In the genomic region with DNA sequence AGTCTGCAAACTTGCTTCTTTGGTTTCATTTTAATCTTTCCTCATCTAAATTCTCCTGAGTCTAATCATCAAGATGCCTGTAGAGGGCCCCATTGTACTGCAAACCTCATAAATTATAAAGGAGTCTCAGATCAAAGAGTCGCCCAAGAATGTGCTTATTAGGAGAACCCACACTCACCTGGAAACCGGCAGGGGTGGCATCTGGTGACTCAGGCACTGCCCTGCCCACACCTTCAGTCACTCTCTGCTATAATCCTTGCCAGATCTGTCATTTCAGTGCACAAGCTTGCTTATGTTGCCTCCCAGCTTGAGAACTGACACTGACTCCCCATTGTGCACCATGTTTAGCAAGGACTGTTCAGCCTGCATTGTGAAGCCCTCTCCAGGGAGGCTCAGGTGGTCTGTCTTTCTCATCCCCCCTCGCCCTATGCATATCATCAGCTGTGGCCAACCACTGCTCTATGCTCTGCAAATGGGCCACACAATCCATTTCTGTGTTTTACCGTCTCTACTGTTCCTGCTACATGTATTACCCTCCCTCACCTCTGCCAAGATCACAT, we compare ENCODE assay signal across 8 cellular contexts. TPM values are rescaled to one million over a fixed set of nuclear protein-coding genes. Genes with fewer than 3 reads are reported as not detected.
DNase-seq lines count a peak whose midpoint lies in the region; ATAC-seq and TF ChIP-seq lines count a peak whose summit lies in the region.

No MANE protein-coding gene starts in this region.

- no peaks in the 10 kb centered on the region for H3K4me1 ChIP-seq in Karpas-422 (ENCODE audit: low read length)
- H3K4me1 ChIP-seq in lung (ENCODE audit: control insufficient read depth in 2 of 2, insufficient read depth in 2 of 2, low read length in 2 of 2) = no peaks in the 10 kb centered on the region

- no peak overlapping the region for H3K4me2 ChIP-seq in Karpas-422 (ENCODE audit: low read depth, low read length, poor library complexity, severe bottlenecking)

- no peak overlapping the region for H3K9ac ChIP-seq in Karpas-422 (ENCODE audit: low read length)

- H3K9me3 ChIP-seq in Karpas-422 (ENCODE audit: low read length) (no peaks in the 10 kb centered on the region), lung (ENCODE audit: control insufficient read depth in 2 of 2, insufficient read depth in 1 of 2, low read length in 1 of 2) (no peaks in the 10 kb centered on the region)

- peak; percentile 41 to 49 for ATAC-seq in activated CD4-positive, CD25-positive, alpha-beta regulatory T cell treated with anti-CD3 and anti-CD28 coated beads, Interleukin-2, amount 50 U/mL, for 24 hours
- ATAC-seq in GM21825 (IDR thresholded peaks at IDR 0.05; ENCODE audit: unreplicated experiment) = peak; percentile 67
- peak; percentile 92 for ATAC-seq in lung (ENCODE audit: insufficient read depth, low FRiP score)

- H3K27me3 ChIP-seq in Karpas-422 (ENCODE audit: low read length) (no peaks in the 10 kb centered on the region), lung (ENCODE audit: control insufficient read depth, insufficient read depth) (no peaks in the 10 kb centered on the region)

- no peak overlapping the region for H3K27ac ChIP-seq in Karpas-422 (ENCODE audit: low read length)
- no peak overlapping the region for H3K27ac ChIP-seq in lung (ENCODE audit: low read depth in 1 of 2, low read length in 1 of 2)

- no peak overlapping the region for H2AFZ ChIP-seq in Karpas-422 (ENCODE audit: low read length)

- TF ChIP-seq CTCF in lung (IDR thresholded peaks at IDR 0.05; ENCODE audit: control extremely low read depth, extremely low read depth) = peak; percentile 8

- DNase-seq in activated CD4-positive, CD25-positive, alpha-beta regulatory T cell (lab: John Stamatoyannopoulos, UW) = no peak
- DNase-seq in Karpas-422 = peak; percentile 84
- DNase-seq in SIG-M5 treated with dmso at 0.1 percent for 504 hours (lab: John Stamatoyannopoulos, UW; ENCODE audit: unreplicated experiment) = peak; percentile 69
- peak; percentile 1 for DNase-seq in cerebellum (ENCODE audit: low spot score)
- DNase-seq in lung (ENCODE audit: low spot score) = peak; percentile 51
- peak; percentile 72 for DNase-seq in superior temporal gyrus (ENCODE audit: extremely low spot score)

- no peaks in the 10 kb centered on the region for H3K36me3 ChIP-seq in Karpas-422 (ENCODE audit: insufficient read depth, low read length)
- no peaks in the 10 kb centered on the region for H3K36me3 ChIP-seq in lung (ENCODE audit: control insufficient read depth in 2 of 2, insufficient read depth in 2 of 2, low read length in 2 of 2)

- no peak overlapping the region for H3K4me3 ChIP-seq in Karpas-422 (ENCODE audit: low read length)
- no peak overlapping the region for H3K4me3 ChIP-seq in lung

- H3K79me2 ChIP-seq in Karpas-422 (ENCODE audit: low read length) = no peaks in the 10 kb centered on the region

- WGBS in lung, 2 donors = 42% methylated on average over 4 of the region's 4 CpGs

- H3K9me2 ChIP-seq in Karpas-422 (replicated peaks; ENCODE audit: insufficient read depth, low read length) = no peaks in the 10 kb centered on the region

- H4K20me1 ChIP-seq in Karpas-422 (ENCODE audit: insufficient read depth, low read depth, low read length) = no peaks in the 10 kb centered on the region

RNA-seq across cellular contexts. Expression of gene EPGN, which starts 12.4 kb away (rescaled TPM):
- not detected in 2 replicates for total RNA-seq in Karpas-422 (2014; rRNA removed; shearing (Covaris generic); ENCODE audit: low replicate concordance)
- total RNA-seq in cerebellum (0.27 TPM), lung (1 to 10 TPM in 1 of 2 donors, under 1 TPM in 1; 0.98 to 2.3 TPM)
- 1 to 10 TPM in 1 of 2 donors, under 1 TPM in 1; 0.79 to 3.0 TPM for polyA plus RNA-seq in lung

RNA-seq across cellular contexts. Expression of gene EREG, which starts 44.3 kb away (rescaled TPM):
- not detected in 2 replicates for total RNA-seq in Karpas-422 (2014; rRNA removed; shearing (Covaris generic); ENCODE audit: low replicate concordance)
- total RNA-seq in cerebellum (1.8 TPM), lung (under 1 TPM; 0.31 to 0.37 TPM)
- 1 to 10 TPM in 1 of 2 donors, under 1 TPM in 1; 0.14 to 4.0 TPM for polyA plus RNA-seq in lung

Comparison
In these comparisons a context has a peak if more than half of its experiments do, and no peak if none do; other contexts are left out.
1. DNase-seq: peak in Karpas-422 (single experiment), SIG-M5 treated with dmso at 0.1 percent for 504 hours (single experiment), cerebellum (single experiment), lung (single experiment) and superior temporal gyrus (single experiment); none in activated CD4-positive, CD25-positive, alpha-beta regulatory T cell (0 of 4).
2. Peak in every context shown above with its lines, with median percentiles within 50 percentile points of each other: ATAC-seq.